27 cellular contexts compared by ENCODE assay signal in genomic region chr2:119012345-119013301, GRCh38.
"Had no signal": no experiment of that assay in that cellular context is flagged by ENCODE, and none has a peak within 500 bp of the region (broad histone marks: within the 10 kb centered on the region; RNA-seq: fewer than 3 reads in every experiment).

No MANE protein-coding gene starts in this region.

- H3K4me1 ChIP-seq: colonic mucosa, right lobe of liver had no signal

- DNase-seq: activated CD4-positive, alpha-beta T cell treated with anti-CD3 and anti-CD28 coated beads for 1 hour; activated CD8-positive, alpha-beta memory T cell treated with anti-CD3 and anti-CD28 coated beads for 24 hours; activated effector memory CD4-positive, alpha-beta T cell treated with anti-CD3 and anti-CD28 coated beads, Interleukin-2, amount 50 U/mL, for 16 hours; activated naive CD4-positive, alpha-beta T cell treated with anti-CD3 and anti-CD28 coated beads for 36 hours; activated naive CD8-positive, alpha-beta T cell treated with anti-CD3 and anti-CD28 coated beads for 36 hours; aorta; body of pancreas; colonic mucosa; dorsolateral prefrontal cortex; effector memory CD8-positive, alpha-beta T cell; foreskin fibroblast; hippocampal formation; kidney; left colon; mesenchymal stem cell; natural killer cell; stimulated activated CD4-positive, alpha-beta T cell treated with anti-CD3 and anti-CD28 coated beads, Interleukin-4, amount 100 ng/mL, for 1 hour; SW 1271; T-helper 17 cell; T1000; trophoblast cell; WERI-Rb-1 had no signal

- H3K9me3 ChIP-seq: adrenal gland, body of pancreas, colonic mucosa, right lobe of liver, thoracic aorta had no signal

- H3K27ac ChIP-seq: adrenal gland, body of pancreas, colonic mucosa, dorsolateral prefrontal cortex, right lobe of liver, thoracic aorta, WERI-Rb-1 had no signal

- ATAC-seq: body of pancreas; effector memory CD8-positive, alpha-beta T cell; left colon; natural killer cell; T-helper 17 cell had no signal

- H3K36me3 ChIP-seq: adrenal gland, colonic mucosa, right lobe of liver, thoracic aorta, WERI-Rb-1 had no signal

- H3K9me3 Mint-ChIP-seq: activated naive CD4-positive, alpha-beta T cell treated with anti-CD3 and anti-CD28 coated beads for 36 hours; activated naive CD8-positive, alpha-beta T cell treated with anti-CD3 and anti-CD28 coated beads for 36 hours; effector memory CD8-positive, alpha-beta T cell; natural killer cell; stimulated activated naive CD8-positive, alpha-beta T cell treated with anti-CD3 and anti-CD28 coated beads, Interleukin-15, Interleukin-2, amounts not matched to agents 100 ng/mL and 50 ng/mL, for 24 hours had no signal

- H3K27ac Mint-ChIP-seq: activated naive CD4-positive, alpha-beta T cell treated with anti-CD3 and anti-CD28 coated beads for 36 hours; activated naive CD8-positive, alpha-beta T cell treated with anti-CD3 and anti-CD28 coated beads for 36 hours; effector memory CD8-positive, alpha-beta T cell; natural killer cell; progenitor cell of endocrine pancreas; stimulated activated naive CD8-positive, alpha-beta T cell treated with anti-CD3 and anti-CD28 coated beads, Interleukin-15, Interleukin-2, amounts not matched to agents 100 ng/mL and 50 ng/mL, for 24 hours; T-helper 17 cell had no signal

- H3K4me3 Mint-ChIP-seq: activated naive CD4-positive, alpha-beta T cell treated with anti-CD3 and anti-CD28 coated beads for 36 hours; activated naive CD8-positive, alpha-beta T cell treated with anti-CD3 and anti-CD28 coated beads for 36 hours; effector memory CD8-positive, alpha-beta T cell; natural killer cell; stimulated activated naive CD8-positive, alpha-beta T cell treated with anti-CD3 and anti-CD28 coated beads, Interleukin-15, Interleukin-2, amounts not matched to agents 100 ng/mL and 50 ng/mL, for 24 hours; T-helper 17 cell had no signal

- H3K4me1 Mint-ChIP-seq: activated naive CD8-positive, alpha-beta T cell treated with anti-CD3 and anti-CD28 coated beads for 36 hours; T-helper 17 cell had no signal

- FAIRE-seq: kidney had no signal

- H3K4me3 ChIP-seq: adrenal gland, body of pancreas, colonic mucosa, right lobe of liver, thoracic aorta had no signal

- H3K36me3 Mint-ChIP-seq: activated naive CD8-positive, alpha-beta T cell treated with anti-CD3 and anti-CD28 coated beads for 36 hours; natural killer cell had no signal

- H3K27me3 ChIP-seq: right lobe of liver had no signal
